In the genomic region with DNA sequence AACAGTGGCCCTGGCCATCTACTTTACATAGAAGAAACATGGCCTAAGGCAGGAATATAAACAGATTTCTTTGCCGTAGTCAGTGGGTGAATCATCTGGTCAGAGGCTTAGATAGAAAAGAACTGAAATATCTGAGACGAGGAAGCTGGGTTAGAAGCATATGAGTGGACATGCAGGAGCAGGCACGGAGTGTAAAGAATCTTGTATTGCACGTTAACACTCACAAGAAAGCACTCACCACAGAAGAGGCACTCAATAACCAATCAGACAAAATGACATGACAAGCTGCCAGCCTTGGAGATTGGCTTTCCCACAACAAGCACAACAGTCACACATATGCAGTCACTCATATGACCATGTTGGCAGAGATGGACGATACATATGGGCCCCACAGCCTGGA, we compare ENCODE assay signal across 1 cellular context. TPM values are rescaled to one million over a fixed set of nuclear protein-coding genes. Genes with fewer than 3 reads are reported as not detected.
"Had no signal": no experiment of that assay in that cellular context is flagged by ENCODE, and none has a peak within 500 bp of the region (broad histone marks: within the 10 kb centered on the region; RNA-seq: fewer than 3 reads in every experiment).

No MANE protein-coding gene starts in this region.

RNA-seq across cellular contexts. Expression of gene ANKRD30BL, which starts 31.1 kb away (rescaled TPM):
- total RNA-seq: G401 had no signal
